Comparison of ENCODE assay signal across 9 cellular contexts in the genomic region with DNA sequence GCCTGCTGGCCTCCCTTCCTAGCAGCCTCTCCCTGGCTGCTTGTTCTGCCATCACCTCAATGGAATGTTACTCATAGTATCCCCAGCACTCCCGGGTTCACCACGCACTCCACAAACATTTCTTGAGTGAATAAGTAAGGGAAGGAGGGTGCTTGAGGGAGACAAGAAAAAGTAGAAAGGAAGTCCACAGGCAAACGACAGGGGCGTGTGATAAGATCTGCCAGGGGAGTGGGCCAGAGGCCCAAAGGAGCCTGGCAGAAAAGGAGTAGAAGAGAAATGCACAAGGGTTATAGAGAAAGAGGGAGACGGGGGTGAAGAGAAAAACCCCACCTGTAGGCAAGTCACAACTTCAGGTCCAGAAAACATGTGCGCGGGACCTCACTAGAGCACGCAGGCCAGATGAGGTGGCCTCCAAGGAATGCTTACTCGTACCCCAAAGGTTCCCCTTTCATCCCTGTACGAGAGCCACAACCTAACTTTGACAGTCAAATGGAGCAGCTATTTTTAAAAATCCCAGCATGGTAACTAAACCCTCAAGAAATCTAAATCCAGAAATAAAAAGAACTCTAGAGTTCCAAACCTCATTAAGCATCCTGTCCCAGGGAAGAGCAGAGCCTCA. TPM values are rescaled to one million over a fixed set of nuclear protein-coding genes. Genes with fewer than 3 reads are reported as not detected.
DNase-seq lines count a peak whose midpoint lies in the region; ATAC-seq and TF ChIP-seq lines count a peak whose summit lies in the region.
"Had no signal": no experiment of that assay in that cellular context is flagged by ENCODE, and none has a peak within 500 bp of the region (broad histone marks: within the 10 kb centered on the region; RNA-seq: fewer than 3 reads in every experiment).

No MANE protein-coding gene starts in this region.

- H3K9me3 Mint-ChIP-seq in activated T-helper 17 cell treated with anti-CD3 and anti-CD28 coated beads, Interleukin-2, amount 50 U/mL, for 72 hours: no peaks in the 10 kb centered on the region
- no peaks in the 10 kb centered on the region for H3K9me3 Mint-ChIP-seq in activated naive CD4-positive, alpha-beta T cell treated with anti-CD3 and anti-CD28 coated beads, Interleukin-2, amount 50 U/mL, for 72 hours

- H3K36me3 Mint-ChIP-seq in activated T-helper 17 cell treated with anti-CD3 and anti-CD28 coated beads, Interleukin-2, amount 50 U/mL, for 72 hours (ENCODE audit: low read depth): peaks cover 28% of the 10 kb centered on the region
- H3K36me3 Mint-ChIP-seq in activated naive CD4-positive, alpha-beta T cell treated with anti-CD3 and anti-CD28 coated beads, Interleukin-2, amount 50 U/mL, for 72 hours: no peaks in the 10 kb centered on the region

- in situ Hi-C loops in gastrocnemius medialis (cut with MboI; ENCODE audit: low sequenced_read_pairs in 4 of 4): no loop called here

- TF ChIP-seq CTCF in gastrocnemius medialis (IDR thresholded peaks at IDR 0.05 in 4 of 5, conservative IDR thresholded peaks at IDR 0.05 in 1 of 5): no peak

- H3K27me3 Mint-ChIP-seq in activated T-helper 17 cell treated with anti-CD3 and anti-CD28 coated beads, Interleukin-2, amount 50 U/mL, for 72 hours: no peaks in the 10 kb centered on the region

- H3K9me3 ChIP-seq in gastrocnemius medialis: no peaks in the 10 kb centered on the region

- DNase-seq in EL (peak; percentile 97), glomerular visceral epithelial cell (ENCODE audit: extremely low spot score) (peak; percentile 91), gastrocnemius medialis (no peak)
- no peak for DNase-seq in activated naive CD4-positive, alpha-beta T cell treated with anti-CD3 and anti-CD28 coated beads, Interleukin-2, amount 50 U/mL, for 72 hours (ENCODE audit: low spot score in 2 of 2)
- no peak for DNase-seq in stimulated activated CD4-positive, alpha-beta T cell treated with anti-CD3 and anti-CD28 coated beads, Interleukin-4, amount 100 ng/mL, for 4 hours

- H3K4me3 Mint-ChIP-seq in activated T-helper 17 cell treated with anti-CD3 and anti-CD28 coated beads, Interleukin-2, amount 50 U/mL, for 72 hours: no peak overlapping the region

- ATAC-seq in activated T-helper 17 cell treated with anti-CD3 and anti-CD28 coated beads, Interleukin-2, amount 50 U/mL, for 72 hours (replicated peaks): no peak
- peak; percentile 9 to 29 for ATAC-seq in gastrocnemius medialis
- no peak for ATAC-seq in HG03439 (IDR thresholded peaks at IDR 0.05; ENCODE audit: unreplicated experiment)
- ATAC-seq in activated naive CD4-positive, alpha-beta T cell treated with anti-CD3 and anti-CD28 coated beads, Interleukin-2, amount 50 U/mL, for 72 hours: no peak
- ATAC-seq in HG02571 (IDR thresholded peaks at IDR 0.05; ENCODE audit: unreplicated experiment): no peak

- no peaks in the 10 kb centered on the region for H3K36me3 ChIP-seq in gastrocnemius medialis

- no peaks in the 10 kb centered on the region for H3K27me3 ChIP-seq in gastrocnemius medialis

- H3K4me1 ChIP-seq in gastrocnemius medialis: peaks cover 82 to 89% of the 10 kb centered on the region in 2 donors

- H3K27ac ChIP-seq in gastrocnemius medialis: peak overlapping the region; percentile 71 to 83 (median 78)
- H3K27ac ChIP-seq: VCaP had no signal

- peak overlapping the region in 2 of 4 donors; percentile 2 to 33 for H3K4me3 ChIP-seq in gastrocnemius medialis

- H3K27ac Mint-ChIP-seq in activated T-helper 17 cell treated with anti-CD3 and anti-CD28 coated beads, Interleukin-2, amount 50 U/mL, for 72 hours: peak overlapping the region; percentile 16
- peak overlapping the region in 1 of 2 donors; percentile 39 for H3K27ac Mint-ChIP-seq in activated naive CD4-positive, alpha-beta T cell treated with anti-CD3 and anti-CD28 coated beads, Interleukin-2, amount 50 U/mL, for 72 hours

- TF ChIP-seq POLR2A in gastrocnemius medialis (IDR thresholded peaks at IDR 0.05): no peak

- intact Hi-C loops in gastrocnemius medialis (cut with DNase I; ENCODE audit: low total_unique reads): no loop called here

- peaks cover 25% of the 10 kb centered on the region for H3K4me1 Mint-ChIP-seq in activated T-helper 17 cell treated with anti-CD3 and anti-CD28 coated beads, Interleukin-2, amount 50 U/mL, for 72 hours

RNA-seq across cellular contexts. Expression of a gene that starts 6.6 kb away (rescaled TPM):
- total RNA-seq in activated T-helper 17 cell treated with anti-CD3 and anti-CD28 coated beads, Interleukin-2, amount 50 U/mL, for 72 hours: 10 to 100 TPM; 25.2 to 32.9 TPM
- total RNA-seq in gastrocnemius medialis: 10 to 100 TPM; 55.0 to 93.5 (median 68.4) TPM
- total RNA-seq in activated naive CD4-positive, alpha-beta T cell treated with anti-CD3 and anti-CD28 coated beads, Interleukin-2, amount 50 U/mL, for 72 hours: 10 to 100 TPM; 24.2 to 24.9 TPM

RNA-seq across cellular contexts. Expression of a gene that starts 22.9 kb away (rescaled TPM):
- 1 to 10 TPM; 3.9 to 9.6 TPM for total RNA-seq in activated T-helper 17 cell treated with anti-CD3 and anti-CD28 coated beads, Interleukin-2, amount 50 U/mL, for 72 hours
- total RNA-seq in gastrocnemius medialis: 10 to 100 TPM in 3 of 4 donors, 1 to 10 TPM in 1; 8.2 to 22.4 (median 21.4) TPM
- total RNA-seq in activated naive CD4-positive, alpha-beta T cell treated with anti-CD3 and anti-CD28 coated beads, Interleukin-2, amount 50 U/mL, for 72 hours: 10 to 100 TPM in 1 of 2 donors, 1 to 10 TPM in 1; 5.5 to 15.0 TPM

Comparison
In these comparisons a context has a peak if more than half of its experiments do, and no peak if none do; other contexts are left out.
1. DNase-seq: peak in EL (single experiment) and glomerular visceral epithelial cell (single experiment); none in gastrocnemius medialis (0 of 2), activated naive CD4-positive, alpha-beta T cell treated with anti-CD3 and anti-CD28 coated beads, Interleukin-2, amount 50 U/mL, for 72 hours (0 of 2) and stimulated activated CD4-positive, alpha-beta T cell treated with anti-CD3 and anti-CD28 coated beads, Interleukin-4, amount 100 ng/mL, for 4 hours (0 of 2).
2. ATAC-seq: peak in gastrocnemius medialis (2 of 2); none in activated T-helper 17 cell treated with anti-CD3 and anti-CD28 coated beads, Interleukin-2, amount 50 U/mL, for 72 hours (single experiment), HG03439 (single experiment), activated naive CD4-positive, alpha-beta T cell treated with anti-CD3 and anti-CD28 coated beads, Interleukin-2, amount 50 U/mL, for 72 hours (0 of 2) and HG02571 (single experiment).